Comparison of ENCODE assay signal across 8 cellular contexts in genomic region chr4:152106113-152106763, GRCh38.
A peak's percentile ranks its signal among the peaks of the same experiment; 100 is the strongest.
DNase-seq lines count a peak whose midpoint lies in the region; ATAC-seq and TF ChIP-seq lines count a peak whose summit lies in the region.

No MANE protein-coding gene starts in this region.

- ATAC-seq in activated naive CD8-positive, alpha-beta T cell treated with anti-CD3 and anti-CD28 coated beads, Interleukin-2, amount 50 U/mL, for 24 hours: no peak
- ATAC-seq in right cardiac atrium: peak; percentile 51 to 88

- H3K36me3 Mint-ChIP-seq in activated naive CD8-positive, alpha-beta T cell treated with anti-CD3 and anti-CD28 coated beads, Interleukin-2, amount 50 U/mL, for 24 hours (ENCODE audit: low read depth): peaks cover 2% of the 10 kb centered on the region

- H3K27ac ChIP-seq in ACC112 (ENCODE audit: low read depth, low read length): peak overlapping the region; percentile 60
- H3K27ac ChIP-seq in right cardiac atrium (ENCODE audit: low read length): no peak overlapping the region
- H3K27ac ChIP-seq in skeletal muscle tissue (ENCODE audit: low read depth, low read length): peak overlapping the region; percentile 56

- in situ Hi-C loops in HAP-1 (cut with MboI; ENCODE audit: low sequenced_read_pairs): no loop called here

- intact Hi-C loops in right cardiac atrium (cut with DNase I): no loop called here

- no peak overlapping the region for H3K9ac ChIP-seq in skeletal muscle tissue (ENCODE audit: low read depth in 1 of 3, low read length in 3 of 3)

- peak; percentile 13 to 53 for DNase-seq in HAP-1 (ENCODE audit: low spot score in 2 of 2)
- DNase-seq in activated naive CD8-positive, alpha-beta T cell treated with anti-CD3 and anti-CD28 coated beads, Interleukin-2, amount 50 U/mL, for 24 hours: no peak
- peak; percentile 72 to 86 (median 81) for DNase-seq in right cardiac atrium
- DNase-seq in NCI-H187 (lab: John Stamatoyannopoulos, UW): no peak
- DNase-seq in cortex of kidney (lab: John Stamatoyannopoulos, UW): no peak
- DNase-seq in GM20000 (ENCODE audit: low spot score): no peak

- peaks cover 89% of the 10 kb centered on the region for H3K4me1 Mint-ChIP-seq in activated naive CD8-positive, alpha-beta T cell treated with anti-CD3 and anti-CD28 coated beads, Interleukin-2, amount 50 U/mL, for 24 hours

- H3K9me3 ChIP-seq in HAP-1 (no peaks in the 10 kb centered on the region), right cardiac atrium (ENCODE audit: control insufficient read depth, low read length) (no peaks in the 10 kb centered on the region), skeletal muscle tissue (ENCODE audit: control insufficient read depth in 3 of 3, low read length in 3 of 3) (no peaks in the 10 kb centered on the region)

- no peaks in the 10 kb centered on the region for H3K27me3 Mint-ChIP-seq in activated naive CD8-positive, alpha-beta T cell treated with anti-CD3 and anti-CD28 coated beads, Interleukin-2, amount 50 U/mL, for 24 hours

- TF ChIP-seq CTCF in GM20000 (IDR thresholded peaks at IDR 0.05; ENCODE audit: extremely low read depth, missing control alignments): no peak

- no peaks in the 10 kb centered on the region for H3K79me2 ChIP-seq in ACC112 (ENCODE audit: control insufficient read depth, insufficient read depth, low read length, unreplicated experiment)

- H3K4me3 ChIP-seq in ACC112 (ENCODE audit: low read depth, low read length) (peak overlapping the region; percentile 36; the same call in 1 of the 2 replicates), HAP-1 (no peak overlapping the region), right cardiac atrium (ENCODE audit: low read length) (no peak overlapping the region), skeletal muscle tissue (ENCODE audit: low read length in 3 of 3) (no peak overlapping the region)

- H3K36me3 ChIP-seq in ACC112 (ENCODE audit: insufficient read depth, low read length): no peaks in the 10 kb centered on the region
- H3K36me3 ChIP-seq in HAP-1 (replicated peaks): no peaks in the 10 kb centered on the region
- H3K36me3 ChIP-seq in skeletal muscle tissue (ENCODE audit: control insufficient read depth in 3 of 3, insufficient read depth in 3 of 3, low read length in 3 of 3): no peaks in the 10 kb centered on the region

- peak overlapping the region; percentile 70 for H2AFZ ChIP-seq in ACC112 (ENCODE audit: low read length, unreplicated experiment)

- H3K9me3 Mint-ChIP-seq in activated naive CD8-positive, alpha-beta T cell treated with anti-CD3 and anti-CD28 coated beads, Interleukin-2, amount 50 U/mL, for 24 hours: no peaks in the 10 kb centered on the region

- no peak overlapping the region for H3K4me3 Mint-ChIP-seq in activated naive CD8-positive, alpha-beta T cell treated with anti-CD3 and anti-CD28 coated beads, Interleukin-2, amount 50 U/mL, for 24 hours

- H3K27ac Mint-ChIP-seq in activated naive CD8-positive, alpha-beta T cell treated with anti-CD3 and anti-CD28 coated beads, Interleukin-2, amount 50 U/mL, for 24 hours: peak overlapping the region; percentile 17

- WGBS in right cardiac atrium: 38% methylated on average over 6 of the region's 6 CpGs

- H3K4me1 ChIP-seq in ACC112 (ENCODE audit: control insufficient read depth, insufficient read depth, low read length, unreplicated experiment) (peaks cover 17% of the 10 kb centered on the region), HAP-1 (no peaks in the 10 kb centered on the region), right cardiac atrium (ENCODE audit: control insufficient read depth, insufficient read depth, low read length) (peaks cover 11% of the 10 kb centered on the region), skeletal muscle tissue (ENCODE audit: control insufficient read depth in 3 of 3, insufficient read depth in 3 of 3, low read length in 3 of 3) (peaks cover 12 to 17% (median 15%) of the 10 kb centered on the region in 3 donors)

- H3K27me3 ChIP-seq in ACC112 (ENCODE audit: insufficient read depth, low read length) (no peaks in the 10 kb centered on the region), HAP-1 (ENCODE audit: low read depth) (no peaks in the 10 kb centered on the region), right cardiac atrium (ENCODE audit: control insufficient read depth, insufficient read depth) (no peaks in the 10 kb centered on the region), skeletal muscle tissue (ENCODE audit: control insufficient read depth in 3 of 3, insufficient read depth in 3 of 3, low read length in 3 of 3) (no peaks in the 10 kb centered on the region)

Comparison
In these comparisons a context has a peak if more than half of its experiments do, and no peak if none do; other contexts are left out.
1. DNase-seq: peak in HAP-1 (2 of 2) and right cardiac atrium (3 of 3); none in activated naive CD8-positive, alpha-beta T cell treated with anti-CD3 and anti-CD28 coated beads, Interleukin-2, amount 50 U/mL, for 24 hours (single experiment), NCI-H187 (0 of 2), cortex of kidney (single experiment) and GM20000 (single experiment).